ENCODE assay signal across 25 cellular contexts in the genomic region with DNA sequence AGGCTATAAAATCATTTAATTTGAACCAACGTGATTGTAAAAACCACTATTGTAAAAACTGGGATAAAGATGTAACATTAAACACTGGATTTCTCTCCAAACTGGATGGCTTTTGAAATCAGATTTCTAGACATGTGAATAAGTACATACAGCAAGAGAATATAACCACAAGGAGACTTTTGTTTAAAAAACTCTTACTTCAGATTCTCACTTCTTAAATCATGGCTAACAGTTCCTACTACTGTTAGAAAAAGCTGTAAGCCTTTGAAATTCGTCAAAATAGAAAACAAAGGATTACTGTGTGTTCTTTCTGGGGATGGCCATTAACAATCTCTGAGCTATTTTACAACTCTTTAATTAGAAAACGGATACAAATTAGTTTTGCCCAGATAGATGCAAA. TPM values are rescaled to one million over a fixed set of nuclear protein-coding genes. Genes with fewer than 3 reads are reported as not detected.
DNase-seq lines count a peak whose midpoint lies in the region; ATAC-seq, FAIRE-seq and TF ChIP-seq lines count a peak whose summit lies in the region.
"Had no signal": no experiment of that assay in that cellular context is flagged by ENCODE, and none has a peak within 500 bp of the region (broad histone marks: within the 10 kb centered on the region; RNA-seq: fewer than 3 reads in every experiment).

No MANE protein-coding gene starts in this region.

- H2BK120ac ChIP-seq in IMR-90 (ENCODE audit: low read depth, low read length): no peak overlapping the region

- H2BK20ac ChIP-seq in IMR-90 (ENCODE audit: low read depth, low read length): no peak overlapping the region

- no peak overlapping the region for H2BK15ac ChIP-seq in IMR-90 (ENCODE audit: low read depth, low read length)

- H3K9ac ChIP-seq in IMR-90 (ENCODE audit: low read depth, low read length): no peak overlapping the region
- H3K9ac ChIP-seq: GM23248 had no signal

- H3K9me3 ChIP-seq in IMR-90 (ENCODE audit: control insufficient read depth, insufficient read depth, low read length) (no peaks in the 10 kb centered on the region), neuron (ENCODE audit: low read length) (no peaks in the 10 kb centered on the region)
- H3K9me3 ChIP-seq: BE2C had no signal

- H4K8ac ChIP-seq in IMR-90 (ENCODE audit: low read depth in 2 of 2, low read length in 2 of 2): no peak overlapping the region

- no peak overlapping the region for H4K5ac ChIP-seq in IMR-90 (ENCODE audit: low read depth, low read length)

- H3K14ac ChIP-seq in IMR-90 (replicated peaks; ENCODE audit: low read depth, low read length): no peak overlapping the region

- no peak for TF ChIP-seq RAD21 in IMR-90 (IDR thresholded peaks at IDR 0.05; ENCODE audit: low read length)

- no peaks in the 10 kb centered on the region for H3K27me3 ChIP-seq in IMR-90 (ENCODE audit: control insufficient read depth, insufficient read depth, low read length)
- no peaks in the 10 kb centered on the region for H3K27me3 ChIP-seq in neuron (ENCODE audit: insufficient read depth, low read length)
- no peaks in the 10 kb centered on the region for H3K27me3 ChIP-seq in brain microvascular endothelial cell (replicated peaks)
- H3K27me3 ChIP-seq: BE2C had no signal

- BruUV-seq in IMR-90 (replicated peaks; lab: Mats Ljungman, UMichigan) (no TSS peak), Calu3 (replicated peaks; lab: Mats Ljungman, UMichigan) (no TSS peak)

- peak overlapping the region; percentile 31; the same call in 1 of the 2 replicates for H3K4me2 ChIP-seq in IMR-90 (ENCODE audit: low read depth, low read length)

- no peak overlapping the region for H3K4ac ChIP-seq in IMR-90 (ENCODE audit: low read depth, low read length)

- H3K36me3 ChIP-seq in IMR-90 (ENCODE audit: control insufficient read depth, insufficient read depth, low read length) (no peaks in the 10 kb centered on the region), neuron (ENCODE audit: insufficient read depth, low read length) (no peaks in the 10 kb centered on the region), brain microvascular endothelial cell (replicated peaks) (no peaks in the 10 kb centered on the region)
- H3K36me3 ChIP-seq: BE2C had no signal

- H3K9me3 Mint-ChIP-seq in mesothelial cell of epicardium (no peaks in the 10 kb centered on the region), Calu3 (ENCODE audit: low read depth, unreplicated experiment) (no peaks in the 10 kb centered on the region)
- H3K9me3 Mint-ChIP-seq: CD8-positive, alpha-beta memory T cell had no signal

- TF ChIP-seq POLR2A in IMR-90 (IDR thresholded peaks at IDR 0.05; ENCODE audit: low read depth, low read length): no peak

- H3K79me1 ChIP-seq in IMR-90 (ENCODE audit: low read depth in 1 of 2, low read length in 2 of 2): no peaks in the 10 kb centered on the region

- no peak overlapping the region for H4K91ac ChIP-seq in IMR-90 (ENCODE audit: insufficient read depth, low read depth, low read length)

- H3K4me3 ChIP-seq in IMR-90 (ENCODE audit: insufficient read depth, low read depth, low read length) (no peak overlapping the region), neuron (ENCODE audit: low read length) (no peak overlapping the region), brain microvascular endothelial cell (ENCODE audit: low read depth, low read length) (no peak overlapping the region)
- H3K4me3 ChIP-seq: GM23248 had no signal

- no peak overlapping the region for H3K18ac ChIP-seq in IMR-90 (ENCODE audit: low read depth, low read length)

- TF ChIP-seq CTCF in IMR-90 (conservative IDR thresholded peaks at IDR 0.05; ENCODE audit: low read depth, low read length) (no peak), brain microvascular endothelial cell (IDR thresholded peaks at IDR 0.05; ENCODE audit: low read depth, low read length, missing control alignments) (no peak), mesothelial cell of epicardium (IDR thresholded peaks at IDR 0.05; ENCODE audit: unreplicated experiment) (no peak), Calu3 (IDR thresholded peaks at IDR 0.05; ENCODE audit: unreplicated experiment) (no peak)

- intact Hi-C loops in IMR-90 (cut with micrococcal nuclease): no loop called here
- intact Hi-C loops in Calu3 (cut with micrococcal nuclease; ENCODE audit: unreplicated experiment): no loop called here

- H3K27ac Mint-ChIP-seq in mesothelial cell of epicardium (no peak overlapping the region), Calu3 (ENCODE audit: unreplicated experiment) (no peak overlapping the region)
- H3K27ac Mint-ChIP-seq: CD14-positive monocyte; CD8-positive, alpha-beta memory T cell had no signal

- H3K36me3 Mint-ChIP-seq in mesothelial cell of epicardium: no peaks in the 10 kb centered on the region
- H3K36me3 Mint-ChIP-seq in Calu3 (ENCODE audit: insufficient read depth, unreplicated experiment): no peaks in the 10 kb centered on the region
- H3K36me3 Mint-ChIP-seq: CD14-positive monocyte had no signal

- 0 out of 2 replicates have a peak, but pooled peaks cover 3% of the 10 kb centered on the region for H4K20me1 ChIP-seq in IMR-90 (ENCODE audit: insufficient read depth, low read length)

- H3K4me1 Mint-ChIP-seq in mesothelial cell of epicardium: peaks cover 8% of the 10 kb centered on the region
- H3K4me1 Mint-ChIP-seq in Calu3 (ENCODE audit: low read depth, unreplicated experiment): peaks cover 10% of the 10 kb centered on the region
- H3K4me1 Mint-ChIP-seq: CD14-positive monocyte had no signal

- no peak overlapping the region for H2AK5ac ChIP-seq in IMR-90 (ENCODE audit: low read depth, low read length)

- no CpG with 5 or more reads among the region's 3 CpGs for WGBS in IMR-90 (ENCODE audit: extremely low coverage in 2 of 2, insufficient read length in 1 of 2), 2 experiments

- H3K9me1 ChIP-seq in IMR-90 (ENCODE audit: insufficient read depth, low read length): no peaks in the 10 kb centered on the region

- ATAC-seq in IMR-90 (ENCODE audit: low read depth): no peak

- no peak overlapping the region for H3K4me3 Mint-ChIP-seq in mesothelial cell of epicardium
- H3K4me3 Mint-ChIP-seq in Calu3 (ENCODE audit: low read depth, unreplicated experiment): no peak overlapping the region
- H3K4me3 Mint-ChIP-seq: CD14-positive monocyte; CD8-positive, alpha-beta memory T cell had no signal

- no peak overlapping the region for H3K56ac ChIP-seq in IMR-90 (ENCODE audit: extremely low read depth, insufficient read depth, low read length)

- H3K27ac ChIP-seq in IMR-90 (ENCODE audit: insufficient read depth, low read length) (peak overlapping the region; percentile 8; the same call in 1 of the 2 replicates), caudate nucleus (ENCODE audit: low read depth, low read length) (peak overlapping the region; percentile 95), brain microvascular endothelial cell (no peak overlapping the region)
- H3K27ac ChIP-seq: GM23248, HL-60 had no signal

- H2AFZ ChIP-seq in IMR-90 (replicated peaks; ENCODE audit: low read length, poor library complexity) (no peak overlapping the region), neuron (ENCODE audit: low read depth, low read length) (peak overlapping the region; percentile 11)
- H2AFZ ChIP-seq: GM23248 had no signal

- CTCF ChIA-PET in IMR-90 (lab: Yijun Ruan, JAX) (interaction anchor here (1.1 kb wide), 1 partner anchor 31 kb away, joined by 3 read pairs; no protein-coding TSS in a partner anchor), Calu3 (lab: Charles Lee) (no interaction called here)

- dilution Hi-C loops in IMR-90 (cut with HindIII; ENCODE audit: low sequenced_read_pairs, unreplicated experiment): no loop called here

- peak; percentile 23 for FAIRE-seq in frontal cortex (lab: Jason Lieb, UNC)
- FAIRE-seq: D721Med, GM18507 had no signal

- in situ Hi-C loops in IMR-90 (cut with MboI; ENCODE audit: low sequenced_read_pairs) (no loop called here), brain microvascular endothelial cell (cut with HindIII; ENCODE audit: low pct_ligation_motif_present, low sequenced_read_pairs) (no loop called here)

- POLR2A ChIA-PET in IMR-90 (lab: Charles Lee; ENCODE audit: unreplicated experiment): no interaction called here

- DNase-seq in IMR-90 (no peak), caudate nucleus (lab: John Stamatoyannopoulos, UW) (no peak), frontal cortex (ENCODE audit: low spot score in 2 of 2) (no peak), brain microvascular endothelial cell (no peak), mesothelial cell of epicardium (ENCODE audit: low spot score in 2 of 2, unreplicated experiment in 2 of 2) (no peak), Calu3 (no peak)
- DNase-seq in stimulated activated CD8-positive, alpha-beta memory T cell treated with anti-CD3 and anti-CD28 coated beads, Interleukin-4, amount 100 ng/mL, for 48 hours: no peak
- DNase-seq: 8988T; ACHN; BE2C; CD8-positive, alpha-beta memory T cell; DMS53; GM23248; H7; NCI-H1048; NCI-H1694; NCI-H2171; NCI-H226; NCI-H510A; SIG-M5 had no signal

- H3K27me3 Mint-ChIP-seq in mesothelial cell of epicardium (ENCODE audit: low read depth) (no peaks in the 10 kb centered on the region), Calu3 (ENCODE audit: unreplicated experiment) (no peaks in the 10 kb centered on the region)

- no peak overlapping the region for H3K23ac ChIP-seq in IMR-90 (ENCODE audit: low read depth, low read length)

- H3K4me1 ChIP-seq in IMR-90 (ENCODE audit: control insufficient read depth, insufficient read depth, low read length): peaks cover 6% of the 10 kb centered on the region; the same call in 1 of the 2 replicates
- peaks cover 8% of the 10 kb centered on the region for H3K4me1 ChIP-seq in neuron (ENCODE audit: insufficient read depth, low read length)
- H3K4me1 ChIP-seq: BE2C had no signal

- no peak overlapping the region for H2AK9ac ChIP-seq in IMR-90 (replicated peaks; ENCODE audit: low read depth, low read length, poor library complexity)

- H2BK5ac ChIP-seq in IMR-90 (ENCODE audit: low read depth, low read length, poor library complexity, severe bottlenecking): no peak overlapping the region

TF ChIP-seq in IMR-90, 13 proteins besides CTCF, POLR2A, EP300 and RAD21 (continues in another document):
- no peak for TF ChIP-seq RFX5 (IDR thresholded peaks at IDR 0.05; ENCODE audit: low read depth, low read length)
- TF ChIP-seq CEBPB (IDR thresholded peaks at IDR 0.05; ENCODE audit: low read depth, low read length): no peak
- no peak for TF ChIP-seq NFE2L2 (IDR thresholded peaks at IDR 0.05; ENCODE audit: low read depth, low read length)

RNA-seq across cellular contexts. Expression of a gene that starts 39.4 kb away (rescaled TPM):
- total RNA-seq in IMR-90 (2012; rRNA removed) (112 and 122 TPM in 2 replicates), frontal cortex (6.5 TPM), mesothelial cell of epicardium (44.1 to 45.0 TPM (median 44.3 TPM) in 3 replicates), Calu3 (2022) (35.0 and 36.9 TPM in 2 replicates)
- polyA plus RNA-seq in IMR-90 (2012; rRNA removed): 101 and 104 TPM in 2 replicates
- polyA plus RNA-seq in IMR-90 (2012; cell fraction: cytosol; rRNA removed): 62.6 and 79.6 TPM in 2 replicates
- polyA plus RNA-seq in IMR-90 (2012; cell fraction: nucleus; rRNA removed; ENCODE audit: low replicate concordance): 63.9 and 105 TPM in 2 replicates
- polyA plus RNA-seq: CD8-positive, alpha-beta memory T cell had no signal
